ENCODE assay signal across 8 cellular contexts in genomic region chr5:30401479-30402058, GRCh38.
DNase-seq lines count a peak whose midpoint lies in the region; ATAC-seq and TF ChIP-seq lines count a peak whose summit lies in the region.

No MANE protein-coding gene starts in this region.

- H3K27ac ChIP-seq in 22Rv1, result no peak overlapping the region
- H3K27ac ChIP-seq in HEK293 (ENCODE audit: extremely low read depth, low read depth, low read length), result no peak overlapping the region
- no peak overlapping the region for H3K27ac ChIP-seq in Panc1 (ENCODE audit: low read length)
- no peak overlapping the region for H3K27ac ChIP-seq in CD4-positive, alpha-beta memory T cell (ENCODE audit: low read depth, low read length)
- H3K27ac ChIP-seq in coronary artery, result no peak overlapping the region

- CTCF ChIA-PET in HEK293 (lab: Yijun Ruan, JAX) (interaction anchor here (1.3 to 4.2 kb wide), 2 partner anchors 830 to 869 kb away, joined by 4 to 13 read pairs; no protein-coding TSS in a partner anchor), Panc1 (lab: Charles Lee) (no interaction called here)
- CTCF ChIA-PET in CD4-positive, alpha-beta memory T cell (lab: Charles Lee; ENCODE audit: partially characterized antibody), result no interaction called here

- no TSS peak for BruUV-seq in Panc1 (replicated peaks; lab: Mats Ljungman, UMichigan)

- H3K9me3 ChIP-seq in HEK293 (ENCODE audit: control insufficient read depth, insufficient read depth, low read depth, low read length) (no peaks in the 10 kb centered on the region), Panc1 (ENCODE audit: control insufficient read depth, insufficient read depth, low read depth, low read length) (no peaks in the 10 kb centered on the region)
- H3K9me3 ChIP-seq in CD4-positive, alpha-beta memory T cell (ENCODE audit: control insufficient read depth in 1 of 2, low read length in 2 of 2), result peaks cover 0 to 5% of the 10 kb centered on the region in 2 donors

- no peak overlapping the region for H3K4me3 Mint-ChIP-seq in CD4-positive, alpha-beta memory T cell

- H3K27me3 Mint-ChIP-seq in CD4-positive, alpha-beta memory T cell, result no peaks in the 10 kb centered on the region

- ATAC-seq in Panc1, result no peak

- DNase-seq in Panc1 (ENCODE audit: low read depth, low spot score), result peak; percentile 24
- DNase-seq in foreskin fibroblast, result no peak
- peak; percentile 18 for DNase-seq in smooth muscle cell of the brain vasculature (ENCODE audit: low read depth, low spot score)
- DNase-seq in CD4-positive, alpha-beta memory T cell, result no peak
- DNase-seq in activated gamma-delta T cell (lab: John Stamatoyannopoulos, UW), result no peak
- no peak for DNase-seq in coronary artery (ENCODE audit: low spot score)

- no peaks in the 10 kb centered on the region for H3K27me3 ChIP-seq in Panc1 (ENCODE audit: control insufficient read depth, insufficient read depth, low read length)
- no peaks in the 10 kb centered on the region for H3K27me3 ChIP-seq in CD4-positive, alpha-beta memory T cell (ENCODE audit: insufficient read depth, low read length)

- no peaks in the 10 kb centered on the region for H3K36me3 Mint-ChIP-seq in CD4-positive, alpha-beta memory T cell

- no peaks in the 10 kb centered on the region for H3K4me1 Mint-ChIP-seq in CD4-positive, alpha-beta memory T cell

- H3K27ac Mint-ChIP-seq in CD4-positive, alpha-beta memory T cell, result no peak overlapping the region

- intact Hi-C loops in Panc1 (cut with micrococcal nuclease; ENCODE audit: unreplicated experiment), result loop anchor here (5.0 kb wide), 1 partner anchor 359 kb away; no protein-coding TSS in a partner anchor
- intact Hi-C loops in CD4-positive, alpha-beta memory T cell (cut with micrococcal nuclease), result no loop called here

- in situ Hi-C loops in Panc1 (cut with HindIII; ENCODE audit: low pct_unique_long_range_greater_than_20kb, low sequenced_read_pairs), result no loop called here

- H3K4me3 ChIP-seq in HEK293 (ENCODE audit: low read depth, low read length) (no peak overlapping the region), Panc1 (ENCODE audit: low read depth in 2 of 2, low read length in 2 of 2) (no peak overlapping the region), foreskin fibroblast (ENCODE audit: low read depth in 1 of 2, low read length in 2 of 2) (no peak overlapping the region), coronary artery (no peak overlapping the region)
- no peak overlapping the region for H3K4me3 ChIP-seq in CD4-positive, alpha-beta memory T cell (ENCODE audit: low read length in 2 of 2)

- TF ChIP-seq CTCF in 22Rv1 (IDR thresholded peaks at IDR 0.05) (peak; percentile 82), HEK293 (tag by site-specific recombination; IDR thresholded peaks at IDR 0.05) (no peak), Panc1 (IDR thresholded peaks at IDR 0.05) (peak; percentile 52; the same call in 1 of the 2 replicates), foreskin fibroblast (IDR thresholded peaks at IDR 0.05; ENCODE audit: low read depth, low read length) (peak; percentile 25), coronary artery (IDR thresholded peaks at IDR 0.05) (no peak)

- POLR2A ChIA-PET in HEK293 (lab: Yijun Ruan, JAX) (no interaction called here), Panc1 (lab: Charles Lee) (no interaction called here)
- POLR2A ChIA-PET in CD4-positive, alpha-beta memory T cell (lab: Charles Lee; ENCODE audit: partially characterized antibody), result no interaction called here

- H3K36me3 ChIP-seq in HEK293 (ENCODE audit: control insufficient read depth in 2 of 2, insufficient read depth in 1 of 2, low read length in 2 of 2), result no peaks in the 10 kb centered on the region
- no peaks in the 10 kb centered on the region for H3K36me3 ChIP-seq in Panc1 (ENCODE audit: control insufficient read depth, insufficient read depth, low read length)
- H3K36me3 ChIP-seq in CD4-positive, alpha-beta memory T cell (ENCODE audit: insufficient read depth, low read length), result no peaks in the 10 kb centered on the region

- peaks cover 0 to 30% (median 14%) of the 10 kb centered on the region in 8 donors for H3K9me3 Mint-ChIP-seq in CD4-positive, alpha-beta memory T cell

- H3K4me1 ChIP-seq in HEK293 (ENCODE audit: control insufficient read depth, insufficient read depth, low read length) (no peaks in the 10 kb centered on the region), Panc1 (ENCODE audit: control insufficient read depth, insufficient read depth, low read length) (no peaks in the 10 kb centered on the region)
- no peaks in the 10 kb centered on the region for H3K4me1 ChIP-seq in CD4-positive, alpha-beta memory T cell (ENCODE audit: insufficient read depth, low read length)

TF ChIP-seq in HEK293, 187 proteins besides CTCF, POLR2A, EP300 and RAD21:
- TF ChIP-seq ZNF654 (tag by site-specific recombination; IDR thresholded peaks at IDR 0.05; ENCODE audit: low read depth) (peak; percentile 46), ZNF704 (tag by site-specific recombination; IDR thresholded peaks at IDR 0.05) (no peak)

Comparison
In these comparisons a context has a peak if more than half of its experiments do, and no peak if none do; other contexts are left out.
1. CTCF ChIP-seq: peak in 22Rv1 (single experiment), Panc1 (single experiment) and foreskin fibroblast (single experiment); none in HEK293 (single experiment) and coronary artery (single experiment).
2. DNase-seq: peak in Panc1 (single experiment) and smooth muscle cell of the brain vasculature (single experiment); none in foreskin fibroblast (0 of 2), CD4-positive, alpha-beta memory T cell (0 of 5), activated gamma-delta T cell (single experiment) and coronary artery (single experiment).